Comparison of ENCODE assay signal across 8 cellular contexts in the genomic region with DNA sequence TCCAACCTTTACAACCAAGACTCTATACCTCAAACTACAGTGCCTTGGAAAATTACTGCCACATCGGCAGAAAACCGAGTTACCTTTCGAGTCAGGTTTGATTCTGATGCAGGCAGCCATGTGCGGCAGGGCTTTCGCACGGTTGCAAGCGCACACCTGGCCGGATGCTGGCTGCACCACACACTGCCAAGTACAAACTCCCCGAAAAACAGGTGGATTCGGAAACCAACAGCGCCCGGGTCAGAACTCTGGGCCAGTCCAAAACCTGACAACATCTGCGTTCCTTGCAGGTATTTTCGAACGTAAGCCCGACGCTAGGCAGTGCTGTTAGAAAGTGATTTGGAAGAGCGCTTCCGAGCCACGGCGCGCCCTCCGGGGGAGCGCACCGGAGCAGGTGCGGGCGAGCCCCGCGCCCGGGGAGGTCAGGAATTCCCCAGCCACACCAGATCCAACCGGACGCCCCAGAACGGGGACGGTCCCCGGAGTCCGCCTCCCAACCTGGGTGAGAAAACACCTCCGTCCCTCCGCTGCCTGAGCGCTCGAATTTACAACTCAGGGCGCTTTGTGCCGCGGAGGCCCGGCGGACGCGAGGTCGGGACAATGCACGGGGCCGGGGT. TPM values are rescaled to one million over a fixed set of nuclear protein-coding genes. Genes with fewer than 3 reads are reported as not detected.
DNase-seq lines count a peak whose midpoint lies in the region; ATAC-seq and TF ChIP-seq lines count a peak whose summit lies in the region.

No MANE protein-coding gene starts in this region.

- ATAC-seq in HG02938 (IDR thresholded peaks at IDR 0.05; ENCODE audit: unreplicated experiment) (peak; percentile 31), body of pancreas (peak; percentile 18)

- no peaks in the 10 kb centered on the region for H3K27me3 ChIP-seq in body of pancreas

- H3K27ac ChIP-seq in body of pancreas: peak overlapping the region; percentile 14 to 81 (median 76)

- WGBS in body of pancreas, 2 donors: 0 to 2% methylated on average over 9 to 38 of the region's 50 CpGs
- 0 to 1% methylated on average over 35 to 45 of the region's 50 CpGs for WGBS in lower leg skin, 2 donors

- intact Hi-C loops in body of pancreas (cut with DNase I): no loop called here
- intact Hi-C loops in lower leg skin (cut with DNase I; ENCODE audit: low total_unique reads): no loop called here

- no peaks in the 10 kb centered on the region for H3K36me3 ChIP-seq in body of pancreas (replicated peaks in 1 of 2; ENCODE audit: insufficient read depth in 1 of 2, low read depth in 2 of 2)

- H3K4me3 ChIP-seq in GM12864 (ENCODE audit: low read depth, low read length): peak overlapping the region; percentile 73
- peak overlapping the region; percentile 10 to 55 for H3K4me3 ChIP-seq in body of pancreas
- H3K4me3 ChIP-seq in lower leg skin (ENCODE audit: low read depth, poor library complexity, severe bottlenecking): peak overlapping the region; percentile 55

- TF ChIP-seq POLR2A in body of pancreas (IDR thresholded peaks at IDR 0.05): peak in 2 of 3 donors; percentile 41 to 42
- no peak for TF ChIP-seq POLR2A in lower leg skin (IDR thresholded peaks at IDR 0.05)

- peaks cover 49% of the 10 kb centered on the region for H3K4me1 ChIP-seq in body of pancreas

- DNase-seq in GM12864 (ENCODE audit: low read depth) (peak; percentile 65), T-helper 2 cell (peak; percentile 23 to 80 (median 49)), body of pancreas (peak in 3 of 4 donors; percentile 25 to 52 (median 33)), lower leg skin (ENCODE audit: low spot score in 2 of 2) (no peak), cerebellum (ENCODE audit: low spot score) (no peak), COR-L47 (lab: John Stamatoyannopoulos, UW) (no peak)
- peak; percentile 50 for DNase-seq in stimulated activated naive CD4-positive, alpha-beta T cell treated with Interleukin-2 at 50 U/mL for 16 hours (lab: John Stamatoyannopoulos, UW)

- no peak for TF ChIP-seq CTCF in GM12864 (IDR thresholded peaks at IDR 0.05; ENCODE audit: low read depth, low read length, missing control alignments)
- TF ChIP-seq CTCF in body of pancreas (IDR thresholded peaks at IDR 0.05): no peak
- TF ChIP-seq CTCF in lower leg skin (IDR thresholded peaks at IDR 0.05): no peak

- H3K9me3 ChIP-seq in body of pancreas: no peaks in the 10 kb centered on the region

RNA-seq across cellular contexts. Expression of a gene that starts 1.2 kb away (rescaled TPM):
- total RNA-seq in body of pancreas (10 to 100 TPM; 36.1 to 38.2 TPM), lower leg skin (100 to 1,000 TPM in 1 of 4 donors, 10 to 100 TPM in 3; 80.3 to 105 (median 91.8) TPM), cerebellum (108 TPM)

Comparison
In these comparisons a context has a peak if more than half of its experiments do, and no peak if none do; other contexts are left out.
1. DNase-seq: peak in GM12864 (single experiment), T-helper 2 cell (5 of 5), body of pancreas (3 of 4) and stimulated activated naive CD4-positive, alpha-beta T cell treated with Interleukin-2 at 50 U/mL for 16 hours (single experiment); none in lower leg skin (0 of 2), cerebellum (single experiment) and COR-L47 (single experiment).
2. POLR2A ChIP-seq: peak in body of pancreas (2 of 3); none in lower leg skin (0 of 2).
3. Peak in every context shown above with its lines, with median percentiles within 50 percentile points of each other: H3K4me3 ChIP-seq.